Comparison of ENCODE assay signal across 8 cellular contexts in the genomic region with DNA sequence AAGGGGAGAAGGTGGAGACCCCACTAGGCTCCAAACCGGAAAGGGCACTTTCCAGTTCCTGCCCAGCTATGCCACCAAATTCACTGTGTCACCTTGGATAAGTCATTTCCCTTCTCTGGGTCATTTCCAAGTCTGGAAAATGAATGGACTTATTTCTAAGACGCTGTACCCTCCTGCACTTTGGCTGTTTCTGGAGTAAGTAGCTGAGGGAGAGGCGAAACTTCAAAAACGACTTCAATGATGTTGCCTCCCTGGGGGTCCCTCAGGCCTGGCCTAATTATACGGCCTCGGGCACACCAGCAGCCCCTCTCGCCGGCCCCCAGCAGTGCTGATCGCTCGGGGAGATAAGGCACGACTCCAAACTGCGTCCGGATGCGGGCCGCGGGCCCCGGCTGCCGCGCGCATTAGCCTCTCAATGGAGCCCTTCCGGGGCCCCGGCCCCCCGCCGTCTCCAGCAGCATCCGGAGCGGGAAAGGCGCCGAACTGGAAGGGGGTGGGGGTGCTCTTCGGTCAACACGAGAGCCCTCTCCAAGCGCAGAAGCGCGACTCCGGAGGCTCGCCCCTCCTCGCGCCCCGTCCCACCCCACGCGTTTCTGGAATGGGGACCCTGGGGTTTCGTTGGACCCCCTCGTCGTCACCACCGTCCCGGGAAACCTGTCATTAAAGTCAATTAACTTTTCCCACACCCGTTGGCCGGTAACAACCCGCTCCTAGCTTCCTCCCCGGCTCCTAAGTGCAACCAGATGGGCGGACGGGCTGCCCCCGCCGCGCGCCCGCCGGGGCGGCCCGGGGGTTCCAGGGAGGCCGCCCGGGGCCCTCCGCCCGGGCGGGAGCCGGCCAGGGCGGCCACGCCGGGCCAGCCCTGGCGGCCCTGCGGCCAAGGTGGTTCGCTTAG. TPM values are rescaled to one million over a fixed set of nuclear protein-coding genes. Genes with fewer than 3 reads are reported as not detected.
DNase-seq lines count a peak whose midpoint lies in the region; ATAC-seq and TF ChIP-seq lines count a peak whose summit lies in the region.

No MANE protein-coding gene starts in this region.

- H3K36me3 ChIP-seq in GM23338 (ENCODE audit: insufficient read depth): no peaks in the 10 kb centered on the region

- H3K4me3 Mint-ChIP-seq in GM23338 (peak overlapping the region; percentile 58), brain (peak overlapping the region; percentile 60 to 97 (median 88))

- ATAC-seq in GM23338: peak; percentile 25

- H3K4me1 Mint-ChIP-seq in GM23338 (peaks cover 39% of the 10 kb centered on the region), brain (peaks cover 60% of the 10 kb centered on the region)

- H3K9me3 Mint-ChIP-seq in GM23338: no peaks in the 10 kb centered on the region
- H3K9me3 Mint-ChIP-seq in brain: peaks cover 0 to 15% (median 0%) of the 10 kb centered on the region in 5 experiments

- H4K20me1 ChIP-seq in GM23338 (replicated peaks; ENCODE audit: insufficient read depth): no peaks in the 10 kb centered on the region; the same call in 1 of the 2 replicates

- peaks cover 14% of the 10 kb centered on the region for H3K27me3 ChIP-seq in GM23338 (ENCODE audit: insufficient read depth)

- no peak for TF ChIP-seq CTCF in AG09309 (IDR thresholded peaks at IDR 0.05; ENCODE audit: control insufficient read depth, insufficient read depth, low read depth, low read length, missing control alignments)
- TF ChIP-seq CTCF in GM23338 (conservative IDR thresholded peaks at IDR 0.05; ENCODE audit: low read depth in 2 of 2): no peak
- TF ChIP-seq CTCF in brain (conservative IDR thresholded peaks at IDR 0.05): no peak

- peaks cover 12% of the 10 kb centered on the region for H3K79me2 ChIP-seq in GM23338 (replicated peaks; ENCODE audit: insufficient read depth)

- peak overlapping the region; percentile 42 for H3K4me3 ChIP-seq in AG09309 (ENCODE audit: control insufficient read depth, low read depth, low read length)
- H3K4me3 ChIP-seq in GM23338: peak overlapping the region; percentile 78

- H3K4me1 ChIP-seq in GM23338 (ENCODE audit: insufficient read depth): peaks cover 36% of the 10 kb centered on the region

- H3K27me3 Mint-ChIP-seq in GM23338 (ENCODE audit: insufficient read depth, low read depth, poor library complexity): peaks cover 20% of the 10 kb centered on the region
- peaks cover 52% of the 10 kb centered on the region for H3K27me3 Mint-ChIP-seq in brain

- H3K27ac ChIP-seq in GM23338 (ENCODE audit: low read depth): peak overlapping the region; percentile 98

- no peak overlapping the region for H2AFZ ChIP-seq in GM23338

- no peak for DNase-seq in AG09309 (ENCODE audit: low read depth)
- DNase-seq in GM23338 (ENCODE audit: low spot score): peak; percentile 93
- DNase-seq in iPS-NIHi11 (ENCODE audit: low spot score): peak; percentile 58
- DNase-seq in stimulated activated CD4-positive, alpha-beta T cell treated with anti-CD3 and anti-CD28 coated beads, Interleukin-12 subunit alpha, Interleukin-12 subunit beta, amount 100 ng/mL, for 4 hours: peak; percentile 19
- DNase-seq in NCI-H446 (lab: John Stamatoyannopoulos, UW): no peak
- DNase-seq in activated gamma-delta T cell treated with Interleukin-2 at 50 U/mL for 16 hours: no peak

- H3K27ac Mint-ChIP-seq in GM23338 (peak overlapping the region; percentile 85; the same call in 1 of the 2 replicates), brain (peak overlapping the region in 3 of 5 experiments; percentile 42 to 98 (median 93))

- H3K36me3 Mint-ChIP-seq in GM23338 (ENCODE audit: low read depth) (peaks cover 21% of the 10 kb centered on the region), brain (peaks cover 25% of the 10 kb centered on the region)

- H3F3A ChIP-seq in GM23338 (replicated peaks; ENCODE audit: low read depth): peaks cover 26% of the 10 kb centered on the region

- peak overlapping the region; percentile 86 for H3K4me2 ChIP-seq in GM23338

- no peaks in the 10 kb centered on the region for H3K9me2 ChIP-seq in GM23338 (ENCODE audit: insufficient read depth)

TF ChIP-seq in GM23338, 12 proteins besides CTCF, POLR2A, EP300 and RAD21 (continues in another document):
- no peak for TF ChIP-seq POLR2AphosphoS5 (IDR thresholded peaks at IDR 0.05; ENCODE audit: low read depth)
- TF ChIP-seq JUNB (IDR thresholded peaks at IDR 0.05; ENCODE audit: unreplicated experiment): no peak
- TF ChIP-seq, protein P1, sequence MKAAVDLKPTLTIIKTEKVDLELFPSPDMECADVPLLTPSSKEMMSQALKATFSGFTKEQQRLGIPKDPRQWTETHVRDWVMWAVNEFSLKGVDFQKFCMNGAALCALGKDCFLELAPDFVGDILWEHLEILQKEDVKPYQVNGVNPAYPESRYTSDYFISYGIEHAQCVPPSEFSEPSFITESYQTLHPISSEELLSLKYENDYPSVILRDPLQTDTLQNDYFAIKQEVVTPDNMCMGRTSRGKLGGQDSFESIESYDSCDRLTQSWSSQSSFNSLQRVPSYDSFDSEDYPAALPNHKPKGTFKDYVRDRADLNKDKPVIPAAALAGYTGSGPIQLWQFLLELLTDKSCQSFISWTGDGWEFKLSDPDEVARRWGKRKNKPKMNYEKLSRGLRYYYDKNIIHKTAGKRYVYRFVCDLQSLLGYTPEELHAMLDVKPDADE (IDR thresholded peaks at IDR 0.05): peak; percentile 59
- no peak for TF ChIP-seq EZH2 (IDR thresholded peaks at IDR 0.05; ENCODE audit: low read depth, unreplicated experiment)
- TF ChIP-seq STAT1 (IDR thresholded peaks at IDR 0.05; ENCODE audit: unreplicated experiment): no peak
- TF ChIP-seq ZNF331 (CRISPR knock-in tag; IDR thresholded peaks at IDR 0.05; ENCODE audit: low read depth): no peak

TF ChIP-seq in PFSK-1, 5 proteins besides CTCF, POLR2A, EP300 and RAD21:
- TF ChIP-seq SIN3A (IDR thresholded peaks at IDR 0.05; ENCODE audit: borderline replicate concordance, insufficient read depth, low read length): no peak
- TF ChIP-seq, protein P2, sequence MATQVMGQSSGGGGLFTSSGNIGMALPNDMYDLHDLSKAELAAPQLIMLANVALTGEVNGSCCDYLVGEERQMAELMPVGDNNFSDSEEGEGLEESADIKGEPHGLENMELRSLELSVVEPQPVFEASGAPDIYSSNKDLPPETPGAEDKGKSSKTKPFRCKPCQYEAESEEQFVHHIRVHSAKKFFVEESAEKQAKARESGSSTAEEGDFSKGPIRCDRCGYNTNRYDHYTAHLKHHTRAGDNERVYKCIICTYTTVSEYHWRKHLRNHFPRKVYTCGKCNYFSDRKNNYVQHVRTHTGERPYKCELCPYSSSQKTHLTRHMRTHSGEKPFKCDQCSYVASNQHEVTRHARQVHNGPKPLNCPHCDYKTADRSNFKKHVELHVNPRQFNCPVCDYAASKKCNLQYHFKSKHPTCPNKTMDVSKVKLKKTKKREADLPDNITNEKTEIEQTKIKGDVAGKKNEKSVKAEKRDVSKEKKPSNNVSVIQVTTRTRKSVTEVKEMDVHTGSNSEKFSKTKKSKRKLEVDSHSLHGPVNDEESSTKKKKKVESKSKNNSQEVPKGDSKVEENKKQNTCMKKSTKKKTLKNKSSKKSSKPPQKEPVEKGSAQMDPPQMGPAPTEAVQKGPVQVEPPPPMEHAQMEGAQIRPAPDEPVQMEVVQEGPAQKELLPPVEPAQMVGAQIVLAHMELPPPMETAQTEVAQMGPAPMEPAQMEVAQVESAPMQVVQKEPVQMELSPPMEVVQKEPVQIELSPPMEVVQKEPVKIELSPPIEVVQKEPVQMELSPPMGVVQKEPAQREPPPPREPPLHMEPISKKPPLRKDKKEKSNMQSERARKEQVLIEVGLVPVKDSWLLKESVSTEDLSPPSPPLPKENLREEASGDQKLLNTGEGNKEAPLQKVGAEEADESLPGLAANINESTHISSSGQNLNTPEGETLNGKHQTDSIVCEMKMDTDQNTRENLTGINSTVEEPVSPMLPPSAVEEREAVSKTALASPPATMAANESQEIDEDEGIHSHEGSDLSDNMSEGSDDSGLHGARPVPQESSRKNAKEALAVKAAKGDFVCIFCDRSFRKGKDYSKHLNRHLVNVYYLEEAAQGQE (IDR thresholded peaks at IDR 0.05; ENCODE audit: insufficient read depth in 1 of 2, low read depth in 2 of 2, low read length in 2 of 2): no peak
- no peak for TF ChIP-seq TAF1 (IDR thresholded peaks at IDR 0.05; ENCODE audit: borderline replicate concordance, insufficient read depth, low read length)
- 0 out of 2 replicates have a peak, but pooled peaks have one; percentile 9 for TF ChIP-seq POLR2AphosphoS5 (IDR thresholded peaks at IDR 0.05; ENCODE audit: low read depth, low read length)
- no peak for TF ChIP-seq FOXP2 (optimal IDR thresholded peaks at IDR 0.05; ENCODE audit: borderline replicate concordance, extremely low read depth, extremely low read length, insufficient read depth)

RNA-seq across cellular contexts. Expression of a gene that starts 4.8 kb away (rescaled TPM):
- 40.3 and 42.7 TPM in 2 replicates for total RNA-seq in GM23338 (2014; rRNA removed; shearing (Covaris generic))
- polyA plus RNA-seq in GM23338 (2016; fragmentation: Nextera tagmentation; extraction: Ambion mirVana): 59.3 and 60.8 TPM in 2 replicates
- 50.8 TPM for polyA plus RNA-seq in PFSK-1 (2012; ENCODE audit: insufficient read length, low read depth)
- 18.2 TPM for polyA plus RNA-seq in brain (ENCODE audit: insufficient read depth, low read depth, low replicate concordance)

Comparison
In these comparisons a context has a peak if more than half of its experiments do, and no peak if none do; other contexts are left out.
1. DNase-seq: peak in GM23338 (single experiment), iPS-NIHi11 (single experiment) and stimulated activated CD4-positive, alpha-beta T cell treated with anti-CD3 and anti-CD28 coated beads, Interleukin-12 subunit alpha, Interleukin-12 subunit beta, amount 100 ng/mL, for 4 hours (single experiment); none in AG09309 (single experiment), NCI-H446 (0 of 2) and activated gamma-delta T cell treated with Interleukin-2 at 50 U/mL for 16 hours (single experiment).